ENCODE assay signal across 8 cellular contexts in the genomic region with DNA sequence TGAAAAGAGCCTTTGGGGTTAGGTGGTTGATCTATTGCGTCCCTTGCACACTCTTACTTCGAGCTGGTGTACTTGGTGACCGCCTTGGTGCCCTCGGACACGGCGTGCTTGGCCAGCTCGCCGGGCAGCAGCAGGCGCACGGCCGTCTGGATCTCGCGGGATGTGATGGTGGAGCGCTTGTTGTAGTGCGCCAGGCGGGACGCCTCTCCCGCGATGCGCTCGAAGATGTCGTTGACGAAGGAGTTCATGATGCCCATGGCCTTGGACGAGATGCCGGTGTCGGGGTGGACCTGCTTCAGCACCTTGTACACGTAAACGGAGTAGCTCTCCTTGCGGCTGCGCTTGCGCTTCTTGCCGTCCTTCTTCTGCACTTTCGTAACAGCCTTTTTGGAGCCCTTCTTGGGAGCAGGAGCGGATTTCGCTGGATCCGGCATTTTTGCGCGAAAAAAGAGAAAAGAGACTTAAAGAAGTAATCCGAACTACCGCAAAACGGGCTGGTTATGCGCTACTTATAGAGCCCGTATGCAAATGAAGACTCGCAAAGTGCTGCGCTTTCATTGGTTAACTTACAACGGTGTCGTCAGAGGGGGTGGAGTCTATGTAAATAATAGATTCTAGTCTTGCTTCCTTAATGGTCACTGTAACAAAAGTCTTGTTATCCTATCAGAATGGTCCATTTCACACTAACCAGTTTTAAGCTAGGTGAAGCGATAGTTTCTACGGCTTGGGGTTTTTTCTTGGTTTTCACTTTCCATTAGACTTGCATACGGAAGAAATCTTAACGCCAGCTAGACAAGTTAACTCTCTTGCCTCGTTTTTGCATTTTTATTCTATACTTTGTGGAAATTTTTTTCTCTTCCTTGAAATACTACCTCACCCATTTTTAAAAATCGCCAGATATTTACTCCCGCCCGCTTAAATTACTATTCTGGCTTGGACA. TPM values are rescaled to one million over a fixed set of nuclear protein-coding genes. Genes with fewer than 3 reads are reported as not detected.
DNase-seq lines count a peak whose midpoint lies in the region; ATAC-seq lines count a peak whose summit lies in the region.
"Not testable (repeated sequence)": the region's sequence is repeated elsewhere in the genome, so short reads cannot be mapped to it uniquely, and the experiment has no call there.

No MANE protein-coding gene starts in this region.

- DNase-seq in COLO668 (lab: John Stamatoyannopoulos, UW; ENCODE audit: unreplicated experiment) (peak; percentile 84), HT-29 (ENCODE audit: low spot score) (peak; percentile 90), NOMO-1 (lab: John Stamatoyannopoulos, UW; ENCODE audit: unreplicated experiment in 2 of 2) (peak; percentile 73 to 88), mesenteric fat pad (ENCODE audit: low spot score) (peak; percentile 86)
- peak; percentile 64 to 74 for DNase-seq in activated CD8-positive, alpha-beta memory T cell treated with anti-CD3 and anti-CD28 coated beads for 4 hours (ENCODE audit: low read depth in 2 of 2)
- DNase-seq in stimulated activated CD8-positive, alpha-beta memory T cell treated with anti-CD3 and anti-CD28 coated beads, Interleukin-12 subunit alpha, Interleukin-12 subunit beta, amount 100 ng/mL, for 24 hours (ENCODE audit: extremely low read depth): peak; percentile 41

- H3K9me3 ChIP-seq in endocrine pancreas (ENCODE audit: control insufficient read depth, low read length): not testable (repeated sequence)

- ATAC-seq in GM21367 (IDR thresholded peaks at IDR 0.05; ENCODE audit: unreplicated experiment): peak; percentile 77

- H3K9ac ChIP-seq in endocrine pancreas (ENCODE audit: control insufficient read depth, insufficient read depth, low read length): not testable (repeated sequence)

- not testable (repeated sequence) for H3K36me3 ChIP-seq in endocrine pancreas (ENCODE audit: control insufficient read depth, insufficient read depth, low read length)

- not testable (repeated sequence) for H3K27me3 ChIP-seq in endocrine pancreas (ENCODE audit: control insufficient read depth, insufficient read depth, low read length)

- not testable (repeated sequence) for H3K4me1 ChIP-seq in endocrine pancreas (ENCODE audit: control insufficient read depth, insufficient read depth, low read length)

- peak overlapping the region; percentile 45 for H3K4me3 ChIP-seq in endocrine pancreas (ENCODE audit: control insufficient read depth, insufficient read depth, low read length)

RNA-seq across cellular contexts. Expression of a gene that starts 29.7 kb away (rescaled TPM):
- not detected in 2 replicates for total RNA-seq in HT-29 (2014; rRNA removed; shearing (Covaris generic))
- 9.3 TPM for total RNA-seq in mesenteric fat pad

Comparison
In these comparisons a context has a peak if more than half of its experiments do, and no peak if none do; other contexts are left out.
1. Peak in every context shown above with its lines: DNase-seq, ATAC-seq and H3K4me3 ChIP-seq.
2. RNA of a gene that starts 29.7 kb away (total RNA-seq): 9.3 TPM in mesenteric fat pad (single experiment); not detected in HT-29; every median in the first group is over 10 times any median in the second.